24 cellular contexts compared by ENCODE assay signal in the genomic region with DNA sequence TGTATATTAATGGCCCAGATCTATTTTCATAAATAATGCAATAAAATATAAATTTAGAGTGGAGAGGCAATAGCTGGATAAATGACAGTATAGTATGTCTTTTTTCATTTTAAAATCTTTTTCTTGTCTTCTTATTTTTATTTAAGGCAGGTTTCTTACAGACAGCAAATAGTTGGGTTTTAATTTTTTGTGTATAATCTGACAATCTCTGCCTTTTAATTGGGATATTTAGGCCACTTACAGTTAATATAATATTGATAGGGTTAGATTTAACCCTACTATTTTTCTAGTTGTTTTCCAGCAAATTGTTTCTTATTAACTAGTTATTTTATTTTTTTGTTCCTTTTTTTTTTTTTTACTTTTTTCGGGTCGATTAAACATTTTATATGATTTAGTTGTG.
"Had no signal": no experiment of that assay in that cellular context is flagged by ENCODE, and none has a peak within 500 bp of the region (broad histone marks: within the 10 kb centered on the region; RNA-seq: fewer than 3 reads in every experiment).

No MANE protein-coding gene starts in this region.

- H3K27me3 Mint-ChIP-seq: dendritic cell treated with granulocyte-macrophage colony-stimulating factor and Interleukin-4, amounts not matched to agents 40 ng/mL and 50 ng/mL, for 4 days; progenitor cell of endocrine pancreas; stimulated activated memory B cell treated with anti-CD40 and anti-IgM and Interleukin-4, amounts not matched to agents 10 μg/mL and 1 μg/mL and 100 μg/mL, for 72 hours; type B pancreatic cell had no signal

- H3K27ac Mint-ChIP-seq: dendritic cell treated with granulocyte-macrophage colony-stimulating factor and Interleukin-4, amounts not matched to agents 40 ng/mL and 50 ng/mL, for 4 days; endodermal cell; naive thymus-derived CD4-positive, alpha-beta T cell; progenitor cell of endocrine pancreas; stimulated activated memory B cell treated with anti-CD40 and anti-IgM and Interleukin-4, amounts not matched to agents 10 μg/mL and 1 μg/mL and 100 μg/mL, for 72 hours; type B pancreatic cell had no signal

- H2AFZ ChIP-seq: parathyroid adenoma had no signal

- H3K4me3 Mint-ChIP-seq: dendritic cell treated with granulocyte-macrophage colony-stimulating factor and Interleukin-4, amounts not matched to agents 40 ng/mL and 50 ng/mL, for 4 days; endodermal cell; naive thymus-derived CD4-positive, alpha-beta T cell; stimulated activated memory B cell treated with anti-CD40 and anti-IgM and Interleukin-4, amounts not matched to agents 10 μg/mL and 1 μg/mL and 100 μg/mL, for 72 hours; type B pancreatic cell had no signal

- H3K79me2 ChIP-seq: parathyroid adenoma had no signal

- H3K36me3 Mint-ChIP-seq: naive thymus-derived CD4-positive, alpha-beta T cell; stimulated activated memory B cell treated with anti-CD40 and anti-IgM and Interleukin-4, amounts not matched to agents 10 μg/mL and 1 μg/mL and 100 μg/mL, for 72 hours; type B pancreatic cell had no signal

- H3K27me3 ChIP-seq: colonic mucosa, gastrocnemius medialis, left lung, right atrium auricular region, sigmoid colon, testis, tibial artery had no signal

- H3K4me1 Mint-ChIP-seq: endodermal cell; stimulated activated memory B cell treated with anti-CD40 and anti-IgM and Interleukin-4, amounts not matched to agents 10 μg/mL and 1 μg/mL and 100 μg/mL, for 72 hours had no signal

- H3K4me1 ChIP-seq: colonic mucosa, gastrocnemius medialis, right atrium auricular region had no signal

- DNase-seq: colonic mucosa; effector CD8-positive, alpha-beta T cell; endodermal cell; gastrocnemius medialis; head of caudate nucleus; left cardiac atrium; left lung; mesendoderm; midbrain; naive thymus-derived CD4-positive, alpha-beta T cell; sigmoid colon; stimulated activated CD4-positive, alpha-beta T cell treated with anti-CD3 and anti-CD28 coated beads, Interleukin-2, amount 100 ng/mL, for 24 hours; stimulated activated CD4-positive, alpha-beta T cell treated with anti-CD3 and anti-CD28 coated beads, Interleukin-4, amount 100 ng/mL, for 24 hours; stimulated activated naive CD8-positive, alpha-beta T cell treated with anti-CD3 and anti-CD28 coated beads, Interleukin-15, Interleukin-2, amounts not matched to agents 100 U/mL and 50 U/mL, for 24 hours; substantia nigra; tibial artery had no signal

- H3K36me3 ChIP-seq: colonic mucosa, gastrocnemius medialis, left lung, right atrium auricular region, sigmoid colon, tibial artery had no signal

- ATAC-seq: gastrocnemius medialis; stimulated activated memory B cell treated with anti-CD40 and anti-IgM and Interleukin-4, amounts not matched to agents 10 μg/mL and 1 μg/mL and 100 μg/mL, for 72 hours; stimulated activated naive CD8-positive, alpha-beta T cell treated with anti-CD3 and anti-CD28 coated beads, Interleukin-15, Interleukin-2, amounts not matched to agents 100 U/mL and 50 U/mL, for 24 hours had no signal

- H3K27ac ChIP-seq: colonic mucosa, epithelial cell of prostate, gastrocnemius medialis, left lung, parathyroid adenoma, right atrium auricular region, testis, tibial artery had no signal

- H3K9me3 ChIP-seq: colonic mucosa, gastrocnemius medialis, sigmoid colon, testis had no signal

- H3K9me3 Mint-ChIP-seq: dendritic cell treated with granulocyte-macrophage colony-stimulating factor and Interleukin-4, amounts not matched to agents 40 ng/mL and 50 ng/mL, for 4 days; stimulated activated memory B cell treated with anti-CD40 and anti-IgM and Interleukin-4, amounts not matched to agents 10 μg/mL and 1 μg/mL and 100 μg/mL, for 72 hours; type B pancreatic cell had no signal

- H3K4me3 ChIP-seq: colonic mucosa, gastrocnemius medialis, left lung, right atrium auricular region, sigmoid colon, testis, tibial artery had no signal
